21 cellular contexts compared by ENCODE assay signal in genomic region chr9:115606851-115607250, GRCh38.
"Had no signal": no experiment of that assay in that cellular context is flagged by ENCODE, and none has a peak within 500 bp of the region (broad histone marks: within the 10 kb centered on the region; RNA-seq: fewer than 3 reads in every experiment).

No MANE protein-coding gene starts in this region.

- H3K4me1 ChIP-seq: heart right ventricle, left lung, testis, vagina had no signal

- H3K27me3 ChIP-seq: left lung, testis, vagina had no signal

- H3K27ac ChIP-seq: heart right ventricle, left lung, testis, vagina had no signal

- H3K9me3 ChIP-seq: heart right ventricle, left lung, testis, vagina had no signal

- H3K36me3 ChIP-seq: heart right ventricle, left lung, vagina had no signal

- H3K4me2 ChIP-seq: smooth muscle cell had no signal

- DNase-seq: activated CD4-positive, alpha-beta T cell treated with anti-CD3 and anti-CD28 coated beads for 4 hours; activated CD4-positive, alpha-beta T cell treated with anti-CD3 and anti-CD28 coated beads, Interleukin-2, amount 50 U/mL, for 48 hours; activated CD4-positive, CD25-positive, alpha-beta regulatory T cell; activated effector memory CD4-positive, alpha-beta T cell treated with Interleukin-2 at 50 U/mL for 16 hours; activated naive CD4-positive, alpha-beta T cell treated with anti-CD3 and anti-CD28 coated beads for 36 hours; activated naive CD8-positive, alpha-beta T cell treated with anti-CD3 and anti-CD28 coated beads, Interleukin-2, amount 10 ng/mL, durations not matched to agents 7 days and 5 days; activated T-cell treated with anti-CD3 and anti-CD28 coated beads, Interleukin-2, amount 50 U/mL, for 72 hours; dermis blood vessel endothelial cell; effector CD8-positive, alpha-beta T cell; erythroblast; heart right ventricle; left lung; natural killer cell; stimulated activated CD4-positive, alpha-beta T cell treated with anti-CD3 and anti-CD28 coated beads, Interleukin-15, amount 100 ng/mL, for 24 hours; stimulated activated naive B cell treated with anti-CD40 and anti-IgM and Interleukin-4, amounts not matched to agents 10 μg/mL and 1 μg/mL and 100 μg/mL, for 72 hours; T-helper 17 cell; testis; trophoblast cell had no signal

- H3K4me3 ChIP-seq: heart right ventricle, left lung, lung, smooth muscle cell, testis, vagina had no signal
